ENCODE assay signal across 18 cellular contexts in the genomic region with DNA sequence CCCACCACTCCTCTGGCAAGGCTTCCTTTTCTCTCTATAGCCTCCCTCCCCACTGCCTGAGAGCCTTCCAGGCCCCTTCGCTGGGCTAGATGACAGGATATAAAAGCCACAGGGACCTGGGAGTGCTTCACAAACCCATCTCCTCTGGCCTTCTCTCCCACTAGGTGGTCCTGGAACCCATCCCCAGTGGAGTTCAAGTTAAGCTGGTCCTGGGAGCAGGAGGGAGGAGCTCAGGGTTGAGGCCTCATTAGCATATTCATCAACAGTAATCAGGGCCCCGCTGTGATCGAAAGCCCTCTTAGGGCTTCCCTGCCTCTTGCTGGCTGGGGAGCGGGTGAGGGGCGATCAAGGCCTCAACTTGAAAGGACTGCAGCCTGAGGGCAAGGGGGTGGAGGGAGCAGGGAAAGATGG.
"Had no signal": no experiment of that assay in that cellular context is flagged by ENCODE, and none has a peak within 500 bp of the region (broad histone marks: within the 10 kb centered on the region; RNA-seq: fewer than 3 reads in every experiment).

No MANE protein-coding gene starts in this region.

- H3K36me3 Mint-ChIP-seq: activated CD4-positive, alpha-beta memory T cell treated with anti-CD3 and anti-CD28 coated beads for 36 hours; activated naive CD4-positive, alpha-beta T cell treated with anti-CD3 and anti-CD28 coated beads, Interleukin-2, amount 10 ng/mL, durations not matched to agents 7 days and 5 days; natural killer cell treated with Interleukin-12 subunit alpha and Interleukin-12 subunit beta and Interleukin-15 and Interleukin-18, amount 100 ng/mL, for 72 hours; T-cell had no signal

- H3K4me3 Mint-ChIP-seq: activated CD4-positive, alpha-beta memory T cell treated with anti-CD3 and anti-CD28 coated beads for 36 hours; activated naive CD4-positive, alpha-beta T cell treated with anti-CD3 and anti-CD28 coated beads, Interleukin-2, amount 10 ng/mL, durations not matched to agents 7 days and 5 days; activated T-helper 17 cell treated with anti-CD3 and anti-CD28 coated beads, Interleukin-2, amount 50 U/mL, for 72 hours; immature natural killer cell; natural killer cell treated with Interleukin-12 subunit alpha and Interleukin-12 subunit beta and Interleukin-15 and Interleukin-18, amount 100 ng/mL, for 72 hours; T-cell had no signal

- H3K4me3 ChIP-seq: colonic mucosa, gastroesophageal sphincter, psoas muscle, sigmoid colon, upper lobe of right lung had no signal

- DNase-seq: activated CD4-positive, alpha-beta memory T cell treated with anti-CD3 and anti-CD28 coated beads for 36 hours; activated naive CD4-positive, alpha-beta T cell treated with anti-CD3 and anti-CD28 coated beads, Interleukin-2, amount 10 ng/mL, durations not matched to agents 7 days and 5 days; colonic mucosa; effector CD8-positive, alpha-beta T cell; immature natural killer cell; left colon; mammary epithelial cell; occipital lobe; psoas muscle; sigmoid colon; stimulated activated CD4-positive, alpha-beta T cell treated with anti-CD3 and anti-CD28 coated beads, Interleukin-2, amount 100 ng/mL, for 48 hours; stimulated activated naive CD4-positive, alpha-beta T cell treated with Interleukin-2 at 50 U/mL for 16 hours; T-cell; T1000; upper lobe of right lung had no signal

- H3K9me3 Mint-ChIP-seq: activated CD4-positive, alpha-beta memory T cell treated with anti-CD3 and anti-CD28 coated beads for 36 hours; activated naive CD4-positive, alpha-beta T cell treated with anti-CD3 and anti-CD28 coated beads, Interleukin-2, amount 10 ng/mL, durations not matched to agents 7 days and 5 days; activated T-helper 17 cell treated with anti-CD3 and anti-CD28 coated beads, Interleukin-2, amount 50 U/mL, for 72 hours; immature natural killer cell; natural killer cell treated with Interleukin-12 subunit alpha and Interleukin-12 subunit beta and Interleukin-15 and Interleukin-18, amount 100 ng/mL, for 72 hours; T-cell had no signal

- H3K27ac Mint-ChIP-seq: activated CD4-positive, alpha-beta memory T cell treated with anti-CD3 and anti-CD28 coated beads for 36 hours; activated naive CD4-positive, alpha-beta T cell treated with anti-CD3 and anti-CD28 coated beads, Interleukin-2, amount 10 ng/mL, durations not matched to agents 7 days and 5 days; activated T-helper 17 cell treated with anti-CD3 and anti-CD28 coated beads, Interleukin-2, amount 50 U/mL, for 72 hours; natural killer cell treated with Interleukin-12 subunit alpha and Interleukin-12 subunit beta and Interleukin-15 and Interleukin-18, amount 100 ng/mL, for 72 hours; T-cell had no signal

- H3K4me1 Mint-ChIP-seq: activated T-helper 17 cell treated with anti-CD3 and anti-CD28 coated beads, Interleukin-2, amount 50 U/mL, for 72 hours; immature natural killer cell; T-cell had no signal

- H3K36me3 ChIP-seq: colonic mucosa, sigmoid colon, upper lobe of right lung had no signal

- H3K27ac ChIP-seq: colonic mucosa, gastroesophageal sphincter, psoas muscle, sigmoid colon, upper lobe of right lung had no signal

- H3K27me3 ChIP-seq: colonic mucosa, gastroesophageal sphincter, sigmoid colon had no signal

- H3K4me1 ChIP-seq: colonic mucosa, gastroesophageal sphincter, psoas muscle, sigmoid colon, upper lobe of right lung had no signal

- H3K9me3 ChIP-seq: colonic mucosa, gastroesophageal sphincter, psoas muscle, sigmoid colon, upper lobe of right lung had no signal
